ENCODE assay signal across 26 cellular contexts in the genomic region with DNA sequence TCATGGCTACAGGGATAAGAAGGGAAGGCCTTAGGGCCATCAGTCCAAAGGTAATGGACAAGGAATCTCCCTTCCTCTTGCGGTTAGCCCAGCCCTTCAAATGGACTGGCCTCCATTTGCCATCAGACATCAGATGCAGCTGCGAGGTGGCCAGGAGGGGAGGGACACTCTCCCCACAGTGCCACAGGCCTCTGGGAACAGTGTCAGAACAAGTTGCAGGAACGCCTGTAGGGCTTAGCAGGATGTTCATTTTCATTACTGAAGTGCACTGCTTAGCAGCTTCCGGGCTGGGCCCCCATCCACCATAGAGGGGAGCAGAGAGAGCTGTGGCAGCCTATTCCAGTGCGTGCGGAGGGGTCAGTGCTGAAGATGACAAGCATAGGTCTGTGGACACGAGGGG.
DNase-seq lines count a peak whose midpoint lies in the region; ATAC-seq and TF ChIP-seq lines count a peak whose summit lies in the region.
"Had no signal": no experiment of that assay in that cellular context is flagged by ENCODE, and none has a peak within 500 bp of the region (broad histone marks: within the 10 kb centered on the region; RNA-seq: fewer than 3 reads in every experiment).

No MANE protein-coding gene starts in this region.

- H3K27me3 ChIP-seq in esophagus muscularis mucosa (no peaks in the 10 kb centered on the region), sigmoid colon (no peaks in the 10 kb centered on the region)
- H3K27me3 ChIP-seq: MG63, transverse colon had no signal

- no peak overlapping the region for H3K9ac ChIP-seq in SK-N-MC (ENCODE audit: insufficient read length)

- H3K4me3 ChIP-seq in SK-N-MC (0 out of 2 replicates have a peak overlapping the region, but pooled peaks have one; percentile 36), esophagus muscularis mucosa (no peak overlapping the region), sigmoid colon (no peak overlapping the region)
- H3K4me3 ChIP-seq: HAP-1, left ventricle myocardium inferior, MG63, smooth muscle cell, transverse colon had no signal

- TF ChIP-seq POLR2A in esophagus muscularis mucosa (IDR thresholded peaks at IDR 0.05; ENCODE audit: low read depth) (no peak), sigmoid colon (IDR thresholded peaks at IDR 0.05) (no peak)

- TF ChIP-seq CTCF in esophagus muscularis mucosa (IDR thresholded peaks at IDR 0.05) = no peak
- no peak for TF ChIP-seq CTCF in sigmoid colon (IDR thresholded peaks at IDR 0.05)

- DNase-seq in activated naive CD4-positive, alpha-beta T cell treated with anti-CD3 and anti-CD28 coated beads, Interleukin-2, amount 50 U/mL, for 72 hours (ENCODE audit: low spot score in 2 of 2) = no peak
- no peak for DNase-seq in activated naive CD4-positive, alpha-beta T cell treated with Interleukin-2 at 50 U/mL for 16 hours
- DNase-seq in SK-N-MC (ENCODE audit: low read depth, low spot score) = no peak
- peak; percentile 45 for DNase-seq in esophagus muscularis mucosa (ENCODE audit: extremely low spot score)
- peak in 4 of 49 donors; percentile 19 to 47 (median 27) for DNase-seq in substantia nigra (lab: John Stamatoyannopoulos, UW)
- DNase-seq in sigmoid colon = no peak
- no peak for DNase-seq in activated CD4-positive, alpha-beta T cell treated with anti-CD3 and anti-CD28 coated beads for 4 hours
- DNase-seq in UCSD-AML1 (lab: John Stamatoyannopoulos, UW; ENCODE audit: unreplicated experiment) = no peak
- DNase-seq: activated CD4-positive, alpha-beta T cell treated with anti-CD3 and anti-CD28 coated beads, Interleukin-2, amount 10 ng/mL, durations not matched to agents 24 days and 14 days; C1 segment of cervical spinal cord; Caco-2; effector CD4-positive, alpha-beta T cell; left ventricle myocardium inferior; MG63; NCI-H1105 treated with DMSO at 0.1 percent for 48 hours; NCI-H2029 treated with DMSO at 0.1 percent for 48 hours; NCI-H2227 treated with DMSO at 0.1 percent for 48 hours; stimulated activated CD4-positive, alpha-beta T cell treated with anti-CD3 and anti-CD28 coated beads, Interleukin-1b, Interleukin-23, amount 100 ng/mL, for 48 hours; stimulated activated CD8-positive, alpha-beta memory T cell treated with anti-CD3 and anti-CD28 coated beads, Interleukin-4, amount 100 ng/mL, for 48 hours; transverse colon had no signal

- no peaks in the 10 kb centered on the region for H3K36me3 Mint-ChIP-seq in activated naive CD4-positive, alpha-beta T cell treated with anti-CD3 and anti-CD28 coated beads, Interleukin-2, amount 50 U/mL, for 72 hours
- H3K36me3 Mint-ChIP-seq: mesothelial cell of epicardium had no signal

- H3K27ac Mint-ChIP-seq in activated naive CD4-positive, alpha-beta T cell treated with anti-CD3 and anti-CD28 coated beads, Interleukin-2, amount 50 U/mL, for 72 hours = peak overlapping the region; percentile 15 to 56
- H3K27ac Mint-ChIP-seq: activated T-helper 1 cell treated with anti-CD3 and anti-CD28 coated beads, Interleukin-12 subunit alpha, Interleukin-12 subunit beta, Interleukin-2, Interleukin-4 antibody, amounts not matched to agents 30 ng/mL and 10 ng/mL and 1 ng/mL, durations not matched to agents 14 hours and 24 hours and 36 hours; mesothelial cell of epicardium had no signal

- intact Hi-C loops in esophagus muscularis mucosa (cut with DNase I) (loop anchor here (5.0 kb wide), 1 partner anchor 87 kb away; no protein-coding TSS in a partner anchor), sigmoid colon (cut with DNase I) (no loop called here)

- H3K27ac ChIP-seq in SK-N-MC (no peak overlapping the region), esophagus muscularis mucosa (replicated peaks in 1 of 4) (no peak overlapping the region), substantia nigra (ENCODE audit: low read depth, low read length, poor library complexity, severe bottlenecking) (peak overlapping the region; percentile 28), sigmoid colon (no peak overlapping the region)
- H3K27ac ChIP-seq: epithelial cell of prostate, left ventricle myocardium inferior, transverse colon had no signal

- no peak for ATAC-seq in activated naive CD4-positive, alpha-beta T cell treated with anti-CD3 and anti-CD28 coated beads, Interleukin-2, amount 50 U/mL, for 72 hours
- ATAC-seq: naive thymus-derived CD8-positive, alpha-beta T cell had no signal

- TF ChIP-seq EP300 in esophagus muscularis mucosa (IDR thresholded peaks at IDR 0.05) (no peak), sigmoid colon (IDR thresholded peaks at IDR 0.05) (no peak)

- no peaks in the 10 kb centered on the region for H3K9me3 ChIP-seq in SK-N-MC (ENCODE audit: low read depth, low read length)
- no peaks in the 10 kb centered on the region for H3K9me3 ChIP-seq in esophagus muscularis mucosa
- H3K9me3 ChIP-seq in sigmoid colon = no peaks in the 10 kb centered on the region
- H3K9me3 ChIP-seq: Caco-2, HAP-1, left ventricle myocardium inferior, MG63, transverse colon had no signal

- H3K36me3 ChIP-seq in SK-N-MC (ENCODE audit: insufficient read depth, low read length) (no peaks in the 10 kb centered on the region), esophagus muscularis mucosa (peaks cover 0 to 17% (median 4%) of the 10 kb centered on the region in 4 donors), sigmoid colon (no peaks in the 10 kb centered on the region)
- H3K36me3 ChIP-seq: HAP-1, left ventricle myocardium inferior, MG63, transverse colon had no signal

- H3K9me3 Mint-ChIP-seq in activated naive CD4-positive, alpha-beta T cell treated with anti-CD3 and anti-CD28 coated beads, Interleukin-2, amount 50 U/mL, for 72 hours = no peaks in the 10 kb centered on the region
- H3K9me3 Mint-ChIP-seq: activated CD4-positive, alpha-beta T cell treated with anti-CD3 and anti-CD28 coated beads, Interleukin-2, amount 10 ng/mL, durations not matched to agents 24 days and 14 days; activated T-helper 1 cell treated with anti-CD3 and anti-CD28 coated beads, Interleukin-12 subunit alpha, Interleukin-12 subunit beta, Interleukin-2, Interleukin-4 antibody, amounts not matched to agents 30 ng/mL and 10 ng/mL and 1 ng/mL, durations not matched to agents 14 hours and 24 hours and 36 hours; mesothelial cell of epicardium; naive thymus-derived CD8-positive, alpha-beta T cell had no signal

- 91% methylated on average over 6 of the region's 7 CpGs for WGBS in esophagus muscularis mucosa
- 90 to 92% methylated on average over 7 of the region's 7 CpGs for WGBS in sigmoid colon, 2 donors

- H3K4me1 ChIP-seq in esophagus muscularis mucosa (peaks cover 25 to 53% (median 49%) of the 10 kb centered on the region in 4 donors), sigmoid colon (peaks cover 0 to 44% (median 36%) of the 10 kb centered on the region in 4 donors)
- H3K4me1 ChIP-seq: Caco-2 had no signal
